Comparison of ENCODE assay signal across 8 cellular contexts in the genomic region with DNA sequence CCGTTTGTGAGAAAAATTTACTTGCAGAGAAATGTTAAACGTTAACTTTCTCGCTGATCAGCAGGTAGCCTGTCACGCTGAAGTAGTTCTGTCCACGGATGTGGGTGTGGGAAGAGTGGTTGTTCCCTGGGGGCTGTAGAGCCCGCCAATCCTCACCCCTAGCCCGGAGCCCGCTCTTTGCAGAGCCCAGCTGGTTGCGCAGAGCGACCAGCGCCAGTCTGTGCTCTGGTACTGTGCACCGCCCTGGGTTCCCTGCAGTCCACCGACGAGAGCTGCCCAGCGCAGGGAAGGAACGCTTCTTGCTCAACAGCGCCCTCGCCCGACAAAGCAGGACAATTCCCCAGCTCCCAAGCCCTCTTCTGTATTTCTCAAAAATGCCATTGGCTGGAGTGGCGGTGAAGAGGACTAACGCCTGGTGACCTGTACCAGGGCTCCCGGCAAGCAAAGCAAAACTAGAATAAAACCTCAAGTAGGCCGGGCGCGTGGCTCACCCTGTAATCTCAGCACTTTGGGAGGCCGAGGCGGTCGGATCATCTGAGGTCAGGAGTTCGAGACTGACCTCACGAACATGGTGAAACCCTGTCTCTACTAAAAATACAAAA. TPM values are rescaled to one million over a fixed set of nuclear protein-coding genes. Genes with fewer than 3 reads are reported as not detected.
A peak's percentile ranks its signal among the peaks of the same experiment; 100 is the strongest.
DNase-seq lines count a peak whose midpoint lies in the region; ATAC-seq and TF ChIP-seq lines count a peak whose summit lies in the region.

No MANE protein-coding gene starts in this region.

- peaks cover 14% of the 10 kb centered on the region for H3K4me1 Mint-ChIP-seq in activated CD4-positive, alpha-beta memory T cell treated with anti-CD3 and anti-CD28 coated beads, Interleukin-2, amount 10 ng/mL, durations not matched to agents 7 days and 5 days

- no peaks in the 10 kb centered on the region for H3K36me3 ChIP-seq in ectodermal cell (ENCODE audit: control insufficient read depth, insufficient read depth, low read length)

- POLR2A ChIA-PET in activated CD4-positive, alpha-beta memory T cell treated with anti-CD3 and anti-CD28 coated beads, Interleukin-2, amount 10 ng/mL, durations not matched to agents 7 days and 5 days (lab: Charles Lee): interaction anchor here (0.6 kb wide), 1 partner anchor 389 kb away, joined by 3 read pairs; no protein-coding TSS in a partner anchor

- H3K36me3 Mint-ChIP-seq in activated CD4-positive, alpha-beta memory T cell treated with anti-CD3 and anti-CD28 coated beads, Interleukin-2, amount 10 ng/mL, durations not matched to agents 7 days and 5 days (ENCODE audit: low read depth): no peaks in the 10 kb centered on the region

- no peaks in the 10 kb centered on the region for H3K9me3 Mint-ChIP-seq in activated CD4-positive, alpha-beta memory T cell treated with anti-CD3 and anti-CD28 coated beads, Interleukin-2, amount 10 ng/mL, durations not matched to agents 7 days and 5 days

- H3K27ac Mint-ChIP-seq in activated CD4-positive, alpha-beta memory T cell treated with anti-CD3 and anti-CD28 coated beads, Interleukin-2, amount 10 ng/mL, durations not matched to agents 7 days and 5 days: no peak overlapping the region

- H3K27ac ChIP-seq in C4-2B (peak overlapping the region; percentile 49; the same call in 1 of the 2 replicates), ectodermal cell (ENCODE audit: insufficient read depth, low read depth, low read length, poor library complexity, severe bottlenecking) (no peak overlapping the region)

- peak overlapping the region; percentile 58 for H3K4me3 Mint-ChIP-seq in activated CD4-positive, alpha-beta memory T cell treated with anti-CD3 and anti-CD28 coated beads, Interleukin-2, amount 10 ng/mL, durations not matched to agents 7 days and 5 days

- H3K27me3 ChIP-seq in ectodermal cell (ENCODE audit: control insufficient read depth, insufficient read depth, low read length, poor library complexity, severe bottlenecking): peaks cover 49% of the 10 kb centered on the region

- peak; percentile 92 for TF ChIP-seq CTCF in C4-2B (conservative IDR thresholded peaks at IDR 0.05)

- peaks cover 8% of the 10 kb centered on the region for H3K4me1 ChIP-seq in ectodermal cell (ENCODE audit: control insufficient read depth, insufficient read depth, low read length)

- H3K27me3 Mint-ChIP-seq in activated CD4-positive, alpha-beta memory T cell treated with anti-CD3 and anti-CD28 coated beads, Interleukin-2, amount 10 ng/mL, durations not matched to agents 7 days and 5 days: peaks cover 28% of the 10 kb centered on the region

- H3K4me3 ChIP-seq in ectodermal cell (ENCODE audit: insufficient read depth, low read depth, low read length): peak overlapping the region; percentile 16

- ATAC-seq in GM19395 (IDR thresholded peaks at IDR 0.05; ENCODE audit: unreplicated experiment) (peak; percentile 85), HG03565 (IDR thresholded peaks at IDR 0.05; ENCODE audit: unreplicated experiment) (peak; percentile 78)

- no peaks in the 10 kb centered on the region for H3K9me3 ChIP-seq in ectodermal cell (ENCODE audit: control insufficient read depth, low read length)

- 21 to 22% methylated on average over 30 of the region's 30 CpGs for WGBS in ectodermal cell, 2 experiments

- DNase-seq in NCI-H748 treated with DMSO at 0.1 percent for 48 hours (lab: John Stamatoyannopoulos, UW) (peak; percentile 94), lung microvascular endothelial cell (ENCODE audit: low read depth in 2 of 2) (peak; percentile 86 to 92)
- DNase-seq in activated CD4-positive, alpha-beta memory T cell treated with anti-CD3 and anti-CD28 coated beads, Interleukin-2, amount 10 ng/mL, durations not matched to agents 7 days and 5 days: peak; percentile 80
- DNase-seq in stimulated activated CD8-positive, alpha-beta memory T cell treated with anti-CD3 and anti-CD28 coated beads, Interleukin-12 subunit alpha, Interleukin-12 subunit beta, amount 100 ng/mL, for 24 hours (ENCODE audit: extremely low read depth): peak; percentile 41

- CTCF ChIA-PET in activated CD4-positive, alpha-beta memory T cell treated with anti-CD3 and anti-CD28 coated beads, Interleukin-2, amount 10 ng/mL, durations not matched to agents 7 days and 5 days (lab: Charles Lee): interaction anchor here (0.7 to 2.2 kb wide), 18 partner anchors 9 to 379 kb away, joined by 3 to 14 read pairs (median 4); no protein-coding TSS in a partner anchor

RNA-seq across cellular contexts. Expression of gene RIPPLY3, which starts 3.3 kb away (rescaled TPM):
- total RNA-seq in activated CD4-positive, alpha-beta memory T cell treated with anti-CD3 and anti-CD28 coated beads, Interleukin-2, amount 10 ng/mL, durations not matched to agents 7 days and 5 days: not detected
- polyA plus RNA-seq in ectodermal cell (2013, experiment 1 of 4): 2.6 TPM
- 1.8 TPM for polyA plus RNA-seq in ectodermal cell (2013, experiment 2 of 4)
- 2.8 TPM for polyA plus RNA-seq in ectodermal cell (2013, experiment 3 of 4)
- polyA plus RNA-seq in ectodermal cell (2013, experiment 4 of 4): 4.5 TPM
- not detected in 2 replicates for total RNA-seq in lung microvascular endothelial cell

RNA-seq across cellular contexts. Expression of gene HLCS, which starts 43.4 kb away (rescaled TPM):
- 10 to 100 TPM; 13.3 to 13.9 TPM for total RNA-seq in activated CD4-positive, alpha-beta memory T cell treated with anti-CD3 and anti-CD28 coated beads, Interleukin-2, amount 10 ng/mL, durations not matched to agents 7 days and 5 days
- polyA plus RNA-seq in ectodermal cell (2013, experiment 1 of 4): 23.1 TPM
- 27.0 TPM for polyA plus RNA-seq in ectodermal cell (2013, experiment 2 of 4)
- 16.6 TPM for polyA plus RNA-seq in ectodermal cell (2013, experiment 3 of 4)
- polyA plus RNA-seq in ectodermal cell (2013, experiment 4 of 4): 18.4 TPM
- 12.3 and 12.4 TPM in 2 replicates for total RNA-seq in lung microvascular endothelial cell

Comparison
In these comparisons a context has a peak if more than half of its experiments do, and no peak if none do; other contexts are left out.
1. DNase-seq: peak in every context shown above with its lines; median percentile 94 in NCI-H748 treated with DMSO at 0.1 percent for 48 hours; 89 in lung microvascular endothelial cell; 80 in activated CD4-positive, alpha-beta memory T cell treated with anti-CD3 and anti-CD28 coated beads, Interleukin-2, amount 10 ng/mL, durations not matched to agents 7 days and 5 days; 41 in stimulated activated CD8-positive, alpha-beta memory T cell treated with anti-CD3 and anti-CD28 coated beads, Interleukin-12 subunit alpha, Interleukin-12 subunit beta, amount 100 ng/mL, for 24 hours.